In the genomic region with DNA sequence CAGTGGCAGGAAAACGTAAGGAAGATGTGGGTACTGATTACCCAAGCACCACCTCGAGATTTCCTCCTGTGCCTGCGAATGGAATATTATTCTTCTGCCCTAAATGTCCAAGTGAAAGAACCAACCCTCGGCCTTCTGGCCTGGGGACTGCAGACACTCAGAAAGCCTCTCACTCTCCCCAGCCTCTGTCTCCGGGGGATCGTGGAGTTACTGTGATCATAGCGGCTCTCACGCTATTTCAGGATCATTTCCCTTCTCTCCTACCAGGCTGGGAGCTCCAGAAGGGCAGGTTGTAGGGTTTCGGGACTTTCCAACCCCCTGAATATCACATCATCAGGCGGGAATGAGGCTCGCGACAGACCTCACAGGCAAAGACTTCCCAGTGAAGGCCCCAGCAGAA, we compare ENCODE assay signal across 21 cellular contexts.
"Had no signal": no experiment of that assay in that cellular context is flagged by ENCODE, and none has a peak within 500 bp of the region (broad histone marks: within the 10 kb centered on the region; RNA-seq: fewer than 3 reads in every experiment).

No MANE protein-coding gene starts in this region.

- H3K9me3 Mint-ChIP-seq: effector memory CD8-positive, alpha-beta T cell; naive thymus-derived CD8-positive, alpha-beta T cell had no signal

- H3K9me3 ChIP-seq: esophagus muscularis mucosa, mucosa of descending colon, pancreas, stomach, upper lobe of left lung, vagina had no signal

- H3K4me3 ChIP-seq: esophagus muscularis mucosa, mucosa of descending colon, pancreas, stomach, upper lobe of left lung, vagina had no signal

- H3K27ac ChIP-seq: epithelial cell of prostate, esophagus muscularis mucosa, foreskin keratinocyte, pancreas, stomach, upper lobe of left lung, vagina had no signal

- H3K36me3 ChIP-seq: vagina had no signal

- DNase-seq: effector memory CD8-positive, alpha-beta T cell; head of caudate nucleus; hippocampal formation; islet precursor cell; mammary epithelial cell; mucosa of descending colon; naive thymus-derived CD8-positive, alpha-beta T cell; occipital lobe; pancreas; right cardiac atrium; small intestine; stimulated activated CD4-positive, alpha-beta T cell treated with anti-CD3 and anti-CD28 coated beads, Interleukin-12 subunit alpha, Interleukin-12 subunit beta, amount 100 ng/mL, for 4 hours; stimulated activated naive CD4-positive, alpha-beta T cell; stomach; upper lobe of left lung had no signal

- H3K27me3 Mint-ChIP-seq: effector memory CD8-positive, alpha-beta T cell; naive thymus-derived CD8-positive, alpha-beta T cell; progenitor cell of endocrine pancreas had no signal

- ATAC-seq: effector memory CD8-positive, alpha-beta T cell; left lobe of liver; mucosa of descending colon; naive thymus-derived CD8-positive, alpha-beta T cell; pancreas; right cardiac atrium had no signal

- H3K27ac Mint-ChIP-seq: progenitor cell of endocrine pancreas had no signal

- H3K4me1 ChIP-seq: foreskin keratinocyte, pancreas, upper lobe of left lung, vagina had no signal

- H3K27me3 ChIP-seq: esophagus muscularis mucosa, foreskin keratinocyte, pancreas, stomach, upper lobe of left lung, vagina had no signal

- H3K4me3 Mint-ChIP-seq: effector memory CD8-positive, alpha-beta T cell; naive thymus-derived CD8-positive, alpha-beta T cell had no signal
